ENCODE assay signal across 1 cellular context in genomic region chr12:14514946-14515345, GRCh38.
TF ChIP-seq lines count a peak whose summit lies in the region.

No MANE protein-coding gene starts in this region.

TF ChIP-seq in HepG2, 621 proteins besides CTCF, POLR2A, EP300 and RAD21:
- TF ChIP-seq ZNF18 (CRISPR knock-in tag; IDR thresholded peaks at IDR 0.05; ENCODE audit: insufficient replicate concordance): no peak
- TF ChIP-seq ZNF20 (CRISPR knock-in tag; IDR thresholded peaks at IDR 0.05): no peak
- TF ChIP-seq ZBTB2 (CRISPR knock-in tag; IDR thresholded peaks at IDR 0.05; ENCODE audit: low read depth): no peak
- no peak for TF ChIP-seq SIN3B (IDR thresholded peaks at IDR 0.05; ENCODE audit: low read length)
- no peak for TF ChIP-seq ZNF574 (CRISPR knock-in tag; IDR thresholded peaks at IDR 0.05)
